In the genomic region with DNA sequence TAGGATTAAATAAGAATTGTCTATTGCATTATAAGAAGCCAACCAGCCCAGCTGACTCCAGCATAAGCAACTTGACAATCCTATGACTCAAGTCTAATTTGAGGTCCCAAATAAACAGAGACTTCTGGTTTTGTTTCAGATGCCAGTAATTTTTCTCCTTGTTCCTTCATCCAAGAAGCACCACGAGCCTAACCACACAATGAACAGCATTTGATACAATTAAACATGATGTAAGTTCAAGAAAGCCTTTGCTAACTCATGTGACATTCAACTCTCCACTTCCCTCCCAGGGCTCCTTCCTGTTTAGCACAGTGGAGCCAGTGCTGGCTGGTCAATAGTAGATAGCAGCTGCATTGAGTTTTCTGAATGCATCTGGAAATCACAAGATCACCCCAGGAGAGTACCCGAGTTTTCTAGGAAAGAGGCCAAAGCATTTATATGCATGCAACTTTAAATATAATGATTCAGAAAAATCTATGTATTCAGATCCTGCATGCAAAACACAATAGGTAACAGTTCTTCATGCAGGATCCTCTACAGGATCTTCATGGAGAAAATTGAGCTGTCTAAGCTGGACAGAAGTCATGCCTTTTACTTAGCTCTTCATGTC, we compare ENCODE assay signal across 8 cellular contexts.
DNase-seq lines count a peak whose midpoint lies in the region; ATAC-seq and TF ChIP-seq lines count a peak whose summit lies in the region.

No MANE protein-coding gene starts in this region.

- H3K36me3 ChIP-seq in IMR-90 (ENCODE audit: control insufficient read depth, insufficient read depth, low read length) (no peaks in the 10 kb centered on the region), mucosa of descending colon (ENCODE audit: low read depth) (no peaks in the 10 kb centered on the region)

- no peak overlapping the region for H3K27ac ChIP-seq in IMR-90 (ENCODE audit: insufficient read depth, low read length)
- no peak overlapping the region for H3K27ac ChIP-seq in RWPE1

- no peaks in the 10 kb centered on the region for H3K27me3 ChIP-seq in IMR-90 (ENCODE audit: control insufficient read depth, insufficient read depth, low read length)

- DNase-seq in Ammon's horn (ENCODE audit: low spot score) (peak; percentile 78), IMR-90 (peak; percentile 49), MCF 10A (ENCODE audit: unreplicated experiment) (peak; percentile 24), mucosa of descending colon (peak in 1 of 3 donors; percentile 41), GM20000 (ENCODE audit: low spot score) (no peak), RWPE1 (ENCODE audit: low spot score) (no peak)
- DNase-seq in activated CD4-positive, alpha-beta T cell treated with anti-CD3 and anti-CD28 coated beads for 36 hours, result no peak

- no peak overlapping the region for H4K91ac ChIP-seq in IMR-90 (ENCODE audit: insufficient read depth, low read depth, low read length)

- H3K4me2 ChIP-seq in IMR-90 (ENCODE audit: low read depth, low read length), result no peak overlapping the region

- H2AK9ac ChIP-seq in IMR-90 (replicated peaks; ENCODE audit: low read depth, low read length, poor library complexity), result no peak overlapping the region

- TF ChIP-seq POLR2A in IMR-90 (IDR thresholded peaks at IDR 0.05; ENCODE audit: low read depth, low read length), result no peak

- H3K79me1 ChIP-seq in IMR-90 (ENCODE audit: low read depth in 1 of 2, low read length in 2 of 2), result no peaks in the 10 kb centered on the region

- H2BK120ac ChIP-seq in IMR-90 (ENCODE audit: low read depth, low read length), result peak overlapping the region; percentile 58; the same call in 1 of the 2 replicates

- H3K9me3 Mint-ChIP-seq in MCF 10A (ENCODE audit: unreplicated experiment), result no peaks in the 10 kb centered on the region
- H3K9me3 Mint-ChIP-seq in activated CD4-positive, alpha-beta T cell treated with anti-CD3 and anti-CD28 coated beads for 36 hours (ENCODE audit: low read depth), result no peaks in the 10 kb centered on the region

- ATAC-seq in IMR-90 (ENCODE audit: low read depth), result no peak
- peak; percentile 78 for ATAC-seq in mucosa of descending colon
- no peak for ATAC-seq in activated CD4-positive, alpha-beta T cell treated with anti-CD3 and anti-CD28 coated beads for 36 hours
- ATAC-seq in GM18517 (IDR thresholded peaks at IDR 0.05; ENCODE audit: unreplicated experiment), result no peak

- no peak overlapping the region for H2BK5ac ChIP-seq in IMR-90 (ENCODE audit: low read depth, low read length, poor library complexity, severe bottlenecking)

- no peak overlapping the region for H3K4ac ChIP-seq in IMR-90 (ENCODE audit: low read depth, low read length)

- H2BK20ac ChIP-seq in IMR-90 (ENCODE audit: low read depth, low read length), result peak overlapping the region; percentile 20; the same call in 1 of the 2 replicates

- H3K9me3 ChIP-seq in IMR-90 (ENCODE audit: control insufficient read depth, insufficient read depth, low read length), result no peaks in the 10 kb centered on the region
- no peaks in the 10 kb centered on the region for H3K9me3 ChIP-seq in mucosa of descending colon

- no peak overlapping the region for H3K23ac ChIP-seq in IMR-90 (ENCODE audit: low read depth, low read length)

- H2AFZ ChIP-seq in IMR-90 (replicated peaks; ENCODE audit: low read length, poor library complexity), result no peak overlapping the region

- POLR2A ChIA-PET in IMR-90 (lab: Charles Lee; ENCODE audit: unreplicated experiment), result no interaction called here
- POLR2A ChIA-PET in MCF 10A (lab: Yijun Ruan, JAX), result interaction anchor here (0.6 kb wide), 2 partner anchors 82 to 157 kb away, joined by 3 to 5 read pairs; no protein-coding TSS in a partner anchor
- POLR2A ChIA-PET in activated CD4-positive, alpha-beta T cell treated with anti-CD3 and anti-CD28 coated beads for 36 hours (lab: Charles Lee), result no interaction called here
- POLR2A ChIA-PET in RWPE1 (lab: Yijun Ruan, JAX; ENCODE audit: low non-redundant PET), result no interaction called here

- no peaks in the 10 kb centered on the region for H4K20me1 ChIP-seq in IMR-90 (ENCODE audit: insufficient read depth, low read length)

- H4K5ac ChIP-seq in IMR-90 (ENCODE audit: low read depth, low read length), result no peak overlapping the region

- no peak for TF ChIP-seq RAD21 in IMR-90 (IDR thresholded peaks at IDR 0.05; ENCODE audit: low read length)

- no peak overlapping the region for H3K18ac ChIP-seq in IMR-90 (ENCODE audit: low read depth, low read length)

- H3K4me1 ChIP-seq in IMR-90 (ENCODE audit: control insufficient read depth, insufficient read depth, low read length) (no peaks in the 10 kb centered on the region; the same call in 1 of the 2 replicates), mucosa of descending colon (ENCODE audit: low read depth) (no peaks in the 10 kb centered on the region)

- intact Hi-C loops in IMR-90 (cut with micrococcal nuclease), result no loop called here
- intact Hi-C loops in MCF 10A (cut with micrococcal nuclease), result no loop called here
- intact Hi-C loops in mucosa of descending colon (cut with DNase I, micrococcal nuclease), result no loop called here
- intact Hi-C loops in activated CD4-positive, alpha-beta T cell treated with anti-CD3 and anti-CD28 coated beads for 36 hours (cut with DNase I, micrococcal nuclease), result no loop called here

- no peaks in the 10 kb centered on the region for H3K27me3 Mint-ChIP-seq in MCF 10A (ENCODE audit: insufficient read depth, unreplicated experiment)
- no peaks in the 10 kb centered on the region for H3K27me3 Mint-ChIP-seq in activated CD4-positive, alpha-beta T cell treated with anti-CD3 and anti-CD28 coated beads for 36 hours

- H3K56ac ChIP-seq in IMR-90 (ENCODE audit: extremely low read depth, insufficient read depth, low read length), result no peak overlapping the region

- no peak overlapping the region for H3K14ac ChIP-seq in IMR-90 (replicated peaks; ENCODE audit: low read depth, low read length)

- TF ChIP-seq CTCF in IMR-90 (conservative IDR thresholded peaks at IDR 0.05; ENCODE audit: low read depth, low read length) (no peak), MCF 10A (IDR thresholded peaks at IDR 0.05; ENCODE audit: unreplicated experiment) (no peak), mucosa of descending colon (IDR thresholded peaks at IDR 0.05) (no peak), GM20000 (IDR thresholded peaks at IDR 0.05; ENCODE audit: extremely low read depth, missing control alignments) (no peak), RWPE1 (conservative IDR thresholded peaks at IDR 0.05; ENCODE audit: low read depth) (no peak)

- no peak overlapping the region for H3K4me3 Mint-ChIP-seq in MCF 10A (ENCODE audit: unreplicated experiment)
- H3K4me3 Mint-ChIP-seq in activated CD4-positive, alpha-beta T cell treated with anti-CD3 and anti-CD28 coated beads for 36 hours, result no peak overlapping the region

- no CpG with 5 or more reads among the region's 2 CpGs for WGBS in IMR-90 (ENCODE audit: extremely low coverage in 2 of 2, insufficient read length in 1 of 2), 2 experiments

- BruUV-seq in IMR-90 (replicated peaks; lab: Mats Ljungman, UMichigan), result no TSS peak
- BruUV-seq in MCF 10A (replicated peaks; lab: Mats Ljungman, UMichigan), result no TSS peak

- peaks cover 6% of the 10 kb centered on the region for H3K4me1 Mint-ChIP-seq in MCF 10A (ENCODE audit: insufficient read depth, unreplicated experiment)
- no peaks in the 10 kb centered on the region for H3K4me1 Mint-ChIP-seq in activated CD4-positive, alpha-beta T cell treated with anti-CD3 and anti-CD28 coated beads for 36 hours

- no peak overlapping the region for H3K9ac ChIP-seq in IMR-90 (ENCODE audit: low read depth, low read length)

- no peak overlapping the region for H4K8ac ChIP-seq in IMR-90 (ENCODE audit: low read depth in 2 of 2, low read length in 2 of 2)

- H3K27ac Mint-ChIP-seq in MCF 10A (ENCODE audit: low read depth, unreplicated experiment), result peak overlapping the region; percentile 54
- H3K27ac Mint-ChIP-seq in activated CD4-positive, alpha-beta T cell treated with anti-CD3 and anti-CD28 coated beads for 36 hours, result no peak overlapping the region

- in situ Hi-C loops in IMR-90 (cut with MboI; ENCODE audit: low sequenced_read_pairs), result no loop called here

- dilution Hi-C loops in IMR-90 (cut with HindIII; ENCODE audit: low sequenced_read_pairs, unreplicated experiment), result no loop called here

- peaks cover 5% of the 10 kb centered on the region for H3K36me3 Mint-ChIP-seq in MCF 10A (ENCODE audit: insufficient read depth, unreplicated experiment)
- no peaks in the 10 kb centered on the region for H3K36me3 Mint-ChIP-seq in activated CD4-positive, alpha-beta T cell treated with anti-CD3 and anti-CD28 coated beads for 36 hours (ENCODE audit: low read depth)

- CTCF ChIA-PET in IMR-90 (lab: Yijun Ruan, JAX), result no interaction called here
- CTCF ChIA-PET in MCF 10A (lab: Yijun Ruan, JAX), result no interaction called here
- CTCF ChIA-PET in activated CD4-positive, alpha-beta T cell treated with anti-CD3 and anti-CD28 coated beads for 36 hours (lab: Charles Lee), result no interaction called here
- CTCF ChIA-PET in RWPE1 (lab: Yijun Ruan, JAX), result no interaction called here

- no peaks in the 10 kb centered on the region for H3K9me1 ChIP-seq in IMR-90 (ENCODE audit: insufficient read depth, low read length)

- no peak overlapping the region for H2BK15ac ChIP-seq in IMR-90 (ENCODE audit: low read depth, low read length)

- no peak overlapping the region for H2AK5ac ChIP-seq in IMR-90 (ENCODE audit: low read depth, low read length)

- H3K4me3 ChIP-seq in IMR-90 (ENCODE audit: insufficient read depth, low read depth, low read length), result no peak overlapping the region
- no peak overlapping the region for H3K4me3 ChIP-seq in mucosa of descending colon

TF ChIP-seq in IMR-90, 13 proteins besides CTCF, POLR2A, EP300 and RAD21 (continues in another document):
- TF ChIP-seq FOS (IDR thresholded peaks at IDR 0.05; ENCODE audit: low read depth, low read length) (no peak), SMC3 (IDR thresholded peaks at IDR 0.05; ENCODE audit: low read depth, low read length) (no peak), MAFK (IDR thresholded peaks at IDR 0.05; ENCODE audit: low read depth, low read length) (no peak), RFX5 (IDR thresholded peaks at IDR 0.05; ENCODE audit: low read depth, low read length) (no peak), BHLHE40 (IDR thresholded peaks at IDR 0.05; ENCODE audit: low read depth, low read length) (no peak), NFE2L2 (IDR thresholded peaks at IDR 0.05; ENCODE audit: low read depth, low read length) (no peak), MXI1 (IDR thresholded peaks at IDR 0.05; ENCODE audit: borderline replicate concordance, low read depth, low read length) (no peak), RCOR1 (IDR thresholded peaks at IDR 0.05; ENCODE audit: insufficient replicate concordance, low read length) (no peak)
- TF ChIP-seq, protein P1, sequence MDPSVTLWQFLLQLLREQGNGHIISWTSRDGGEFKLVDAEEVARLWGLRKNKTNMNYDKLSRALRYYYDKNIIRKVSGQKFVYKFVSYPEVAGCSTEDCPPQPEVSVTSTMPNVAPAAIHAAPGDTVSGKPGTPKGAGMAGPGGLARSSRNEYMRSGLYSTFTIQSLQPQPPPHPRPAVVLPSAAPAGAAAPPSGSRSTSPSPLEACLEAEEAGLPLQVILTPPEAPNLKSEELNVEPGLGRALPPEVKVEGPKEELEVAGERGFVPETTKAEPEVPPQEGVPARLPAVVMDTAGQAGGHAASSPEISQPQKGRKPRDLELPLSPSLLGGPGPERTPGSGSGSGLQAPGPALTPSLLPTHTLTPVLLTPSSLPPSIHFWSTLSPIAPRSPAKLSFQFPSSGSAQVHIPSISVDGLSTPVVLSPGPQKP (IDR thresholded peaks at IDR 0.05; ENCODE audit: borderline replicate concordance, low read depth, low read length), result no peak

Comparison
In these comparisons a context has a peak if more than half of its experiments do, and no peak if none do; other contexts are left out.
1. DNase-seq: peak in Ammon's horn (single experiment), IMR-90 (single experiment) and MCF 10A (single experiment); none in GM20000 (single experiment), activated CD4-positive, alpha-beta T cell treated with anti-CD3 and anti-CD28 coated beads for 36 hours (single experiment) and RWPE1 (single experiment).